Comparison of ENCODE assay signal across 2 cellular contexts in the genomic region with DNA sequence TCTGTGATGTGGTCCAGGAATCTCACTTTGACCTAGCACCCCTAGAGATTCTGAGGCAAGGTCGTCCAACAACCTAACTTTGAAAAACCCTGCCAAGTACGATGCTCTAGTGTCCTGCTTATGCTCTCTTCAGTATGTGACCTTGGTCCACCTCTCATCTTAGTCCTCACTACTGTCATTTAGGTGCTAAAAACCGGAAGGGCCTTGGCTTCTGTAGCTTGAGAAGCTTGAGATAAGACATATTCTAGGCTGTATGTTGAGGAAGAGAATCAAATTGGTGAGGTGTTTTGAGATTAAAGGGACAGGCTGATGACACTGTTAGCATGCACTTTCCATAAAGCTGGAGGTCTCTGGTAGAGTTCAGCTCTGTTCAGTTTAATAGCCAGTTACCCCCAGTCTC.
TF ChIP-seq lines count a peak whose summit lies in the region.

No MANE protein-coding gene starts in this region.

TF ChIP-seq in SK-N-SH treated with all-trans-retinoic acid at 6 μM for 48 hours, 23 proteins besides CTCF, POLR2A, EP300 and RAD21:
- TF ChIP-seq, protein P1, sequence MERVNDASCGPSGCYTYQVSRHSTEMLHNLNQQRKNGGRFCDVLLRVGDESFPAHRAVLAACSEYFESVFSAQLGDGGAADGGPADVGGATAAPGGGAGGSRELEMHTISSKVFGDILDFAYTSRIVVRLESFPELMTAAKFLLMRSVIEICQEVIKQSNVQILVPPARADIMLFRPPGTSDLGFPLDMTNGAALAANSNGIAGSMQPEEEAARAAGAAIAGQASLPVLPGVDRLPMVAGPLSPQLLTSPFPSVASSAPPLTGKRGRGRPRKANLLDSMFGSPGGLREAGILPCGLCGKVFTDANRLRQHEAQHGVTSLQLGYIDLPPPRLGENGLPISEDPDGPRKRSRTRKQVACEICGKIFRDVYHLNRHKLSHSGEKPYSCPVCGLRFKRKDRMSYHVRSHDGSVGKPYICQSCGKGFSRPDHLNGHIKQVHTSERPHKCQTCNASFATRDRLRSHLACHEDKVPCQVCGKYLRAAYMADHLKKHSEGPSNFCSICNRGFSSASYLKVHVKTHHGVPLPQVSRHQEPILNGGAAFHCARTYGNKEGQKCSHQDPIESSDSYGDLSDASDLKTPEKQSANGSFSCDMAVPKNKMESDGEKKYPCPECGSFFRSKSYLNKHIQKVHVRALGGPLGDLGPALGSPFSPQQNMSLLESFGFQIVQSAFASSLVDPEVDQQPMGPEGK (CRISPR knock-in tag; IDR thresholded peaks at IDR 0.05; ENCODE audit: borderline replicate concordance), result no peak
- TF ChIP-seq ZC3H10 (CRISPR knock-in tag; IDR thresholded peaks at IDR 0.05) (no peak), ZNF70 (CRISPR knock-in tag; IDR thresholded peaks at IDR 0.05) (no peak), CSDC2 (CRISPR knock-in tag; IDR thresholded peaks at IDR 0.05) (no peak), ZNF8 (CRISPR knock-in tag; IDR thresholded peaks at IDR 0.05) (no peak), ESRRG (CRISPR knock-in tag; IDR thresholded peaks at IDR 0.05) (no peak), ARNTL (CRISPR knock-in tag; IDR thresholded peaks at IDR 0.05; ENCODE audit: borderline replicate concordance, low read depth) (no peak), BACH2 (CRISPR knock-in tag; IDR thresholded peaks at IDR 0.05; ENCODE audit: borderline replicate concordance) (no peak), RARB (CRISPR knock-in tag; IDR thresholded peaks at IDR 0.05) (no peak), ZNF565 (CRISPR knock-in tag; conservative IDR thresholded peaks at IDR 0.05; ENCODE audit: low read depth) (no peak)
- TF ChIP-seq, protein P2, sequence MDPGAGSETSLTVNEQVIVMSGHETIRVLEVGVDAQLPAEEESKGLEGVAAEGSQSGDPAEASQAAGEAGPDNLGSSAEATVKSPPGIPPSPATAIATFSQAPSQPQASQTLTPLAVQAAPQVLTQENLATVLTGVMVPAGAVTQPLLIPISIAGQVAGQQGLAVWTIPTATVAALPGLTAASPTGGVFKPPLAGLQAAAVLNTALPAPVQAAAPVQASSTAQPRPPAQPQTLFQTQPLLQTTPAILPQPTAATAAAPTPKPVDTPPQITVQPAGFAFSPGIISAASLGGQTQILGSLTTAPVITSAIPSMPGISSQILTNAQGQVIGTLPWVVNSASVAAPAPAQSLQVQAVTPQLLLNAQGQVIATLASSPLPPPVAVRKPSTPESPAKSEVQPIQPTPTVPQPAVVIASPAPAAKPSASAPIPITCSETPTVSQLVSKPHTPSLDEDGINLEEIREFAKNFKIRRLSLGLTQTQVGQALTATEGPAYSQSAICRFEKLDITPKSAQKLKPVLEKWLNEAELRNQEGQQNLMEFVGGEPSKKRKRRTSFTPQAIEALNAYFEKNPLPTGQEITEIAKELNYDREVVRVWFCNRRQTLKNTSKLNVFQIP (CRISPR knock-in tag; IDR thresholded peaks at IDR 0.05; ENCODE audit: borderline replicate concordance, low read depth), result no peak
- TF ChIP-seq, protein P3, sequence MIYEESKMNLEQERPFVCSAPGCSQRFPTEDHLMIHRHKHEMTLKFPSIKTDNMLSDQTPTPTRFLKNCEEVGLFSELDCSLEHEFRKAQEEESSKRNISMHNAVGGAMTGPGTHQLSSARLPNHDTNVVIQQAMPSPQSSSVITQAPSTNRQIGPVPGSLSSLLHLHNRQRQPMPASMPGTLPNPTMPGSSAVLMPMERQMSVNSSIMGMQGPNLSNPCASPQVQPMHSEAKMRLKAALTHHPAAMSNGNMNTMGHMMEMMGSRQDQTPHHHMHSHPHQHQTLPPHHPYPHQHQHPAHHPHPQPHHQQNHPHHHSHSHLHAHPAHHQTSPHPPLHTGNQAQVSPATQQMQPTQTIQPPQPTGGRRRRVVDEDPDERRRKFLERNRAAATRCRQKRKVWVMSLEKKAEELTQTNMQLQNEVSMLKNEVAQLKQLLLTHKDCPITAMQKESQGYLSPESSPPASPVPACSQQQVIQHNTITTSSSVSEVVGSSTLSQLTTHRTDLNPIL (CRISPR knock-in tag; IDR thresholded peaks at IDR 0.05; ENCODE audit: low read depth), result no peak
- TF ChIP-seq, protein P4, sequence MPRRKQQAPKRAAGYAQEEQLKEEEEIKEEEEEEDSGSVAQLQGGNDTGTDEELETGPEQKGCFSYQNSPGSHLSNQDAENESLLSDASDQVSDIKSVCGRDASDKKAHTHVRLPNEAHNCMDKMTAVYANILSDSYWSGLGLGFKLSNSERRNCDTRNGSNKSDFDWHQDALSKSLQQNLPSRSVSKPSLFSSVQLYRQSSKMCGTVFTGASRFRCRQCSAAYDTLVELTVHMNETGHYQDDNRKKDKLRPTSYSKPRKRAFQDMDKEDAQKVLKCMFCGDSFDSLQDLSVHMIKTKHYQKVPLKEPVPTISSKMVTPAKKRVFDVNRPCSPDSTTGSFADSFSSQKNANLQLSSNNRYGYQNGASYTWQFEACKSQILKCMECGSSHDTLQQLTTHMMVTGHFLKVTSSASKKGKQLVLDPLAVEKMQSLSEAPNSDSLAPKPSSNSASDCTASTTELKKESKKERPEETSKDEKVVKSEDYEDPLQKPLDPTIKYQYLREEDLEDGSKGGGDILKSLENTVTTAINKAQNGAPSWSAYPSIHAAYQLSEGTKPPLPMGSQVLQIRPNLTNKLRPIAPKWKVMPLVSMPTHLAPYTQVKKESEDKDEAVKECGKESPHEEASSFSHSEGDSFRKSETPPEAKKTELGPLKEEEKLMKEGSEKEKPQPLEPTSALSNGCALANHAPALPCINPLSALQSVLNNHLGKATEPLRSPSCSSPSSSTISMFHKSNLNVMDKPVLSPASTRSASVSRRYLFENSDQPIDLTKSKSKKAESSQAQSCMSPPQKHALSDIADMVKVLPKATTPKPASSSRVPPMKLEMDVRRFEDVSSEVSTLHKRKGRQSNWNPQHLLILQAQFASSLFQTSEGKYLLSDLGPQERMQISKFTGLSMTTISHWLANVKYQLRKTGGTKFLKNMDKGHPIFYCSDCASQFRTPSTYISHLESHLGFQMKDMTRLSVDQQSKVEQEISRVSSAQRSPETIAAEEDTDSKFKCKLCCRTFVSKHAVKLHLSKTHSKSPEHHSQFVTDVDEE (CRISPR knock-in tag; IDR thresholded peaks at IDR 0.05), result no peak

TF ChIP-seq in SK-N-SH, 30 proteins besides CTCF, POLR2A, EP300 and RAD21:
- TF ChIP-seq, protein P5, sequence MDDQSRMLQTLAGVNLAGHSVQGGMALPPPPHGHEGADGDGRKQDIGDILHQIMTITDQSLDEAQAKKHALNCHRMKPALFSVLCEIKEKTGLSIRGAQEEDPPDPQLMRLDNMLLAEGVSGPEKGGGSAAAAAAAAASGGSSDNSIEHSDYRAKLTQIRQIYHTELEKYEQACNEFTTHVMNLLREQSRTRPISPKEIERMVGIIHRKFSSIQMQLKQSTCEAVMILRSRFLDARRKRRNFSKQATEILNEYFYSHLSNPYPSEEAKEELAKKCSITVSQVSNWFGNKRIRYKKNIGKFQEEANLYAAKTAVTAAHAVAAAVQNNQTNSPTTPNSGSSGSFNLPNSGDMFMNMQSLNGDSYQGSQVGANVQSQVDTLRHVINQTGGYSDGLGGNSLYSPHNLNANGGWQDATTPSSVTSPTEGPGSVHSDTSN (IDR thresholded peaks at IDR 0.05), result no peak
- TF ChIP-seq NFIC (IDR thresholded peaks at IDR 0.05; ENCODE audit: borderline replicate concordance) (no peak), TCF12 (IDR thresholded peaks at IDR 0.05) (no peak), GABPA (IDR thresholded peaks at IDR 0.05; ENCODE audit: low read depth) (no peak), GATA2 (CRISPR knock-in tag; IDR thresholded peaks at IDR 0.05) (no peak), CHD2 (IDR thresholded peaks at IDR 0.05; ENCODE audit: low read length, partially characterized antibody) (no peak), FOXM1 (IDR thresholded peaks at IDR 0.05; ENCODE audit: low read depth) (no peak), YY1 (IDR thresholded peaks at IDR 0.05; ENCODE audit: low read depth) (no peak)
